Comparison of ENCODE assay signal across 1 cellular context in genomic region chr7:5430612-5430947, GRCh38.
TF ChIP-seq lines count a peak whose summit lies in the region.

No MANE protein-coding gene starts in this region.

TF ChIP-seq in SK-N-SH, 30 proteins besides CTCF, POLR2A, EP300 and RAD21 (continued from another document):
- TF ChIP-seq MXI1 (IDR thresholded peaks at IDR 0.05; ENCODE audit: low read depth, low read length) (no peak), FOSL2 (IDR thresholded peaks at IDR 0.05; ENCODE audit: borderline replicate concordance, low read depth) (no peak), CHD2 (IDR thresholded peaks at IDR 0.05; ENCODE audit: low read length, partially characterized antibody) (no peak), TEAD4 (IDR thresholded peaks at IDR 0.05; ENCODE audit: borderline replicate concordance, insufficient read depth) (no peak), NRF1 (IDR thresholded peaks at IDR 0.05; ENCODE audit: low read depth, low read length) (no peak), POLR2AphosphoS5 (IDR thresholded peaks at IDR 0.05; ENCODE audit: low read depth, low read length) (no peak), SIN3A (IDR thresholded peaks at IDR 0.05; ENCODE audit: borderline replicate concordance, low read depth, low read length) (no peak), FOXM1 (IDR thresholded peaks at IDR 0.05; ENCODE audit: low read depth) (no peak), EZH2phosphoT487 (IDR thresholded peaks at IDR 0.05; ENCODE audit: borderline replicate concordance, low read depth) (no peak)
- TF ChIP-seq, protein P1, sequence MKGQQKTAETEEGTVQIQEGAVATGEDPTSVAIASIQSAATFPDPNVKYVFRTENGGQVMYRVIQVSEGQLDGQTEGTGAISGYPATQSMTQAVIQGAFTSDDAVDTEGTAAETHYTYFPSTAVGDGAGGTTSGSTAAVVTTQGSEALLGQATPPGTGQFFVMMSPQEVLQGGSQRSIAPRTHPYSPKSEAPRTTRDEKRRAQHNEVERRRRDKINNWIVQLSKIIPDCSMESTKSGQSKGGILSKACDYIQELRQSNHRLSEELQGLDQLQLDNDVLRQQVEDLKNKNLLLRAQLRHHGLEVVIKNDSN (IDR thresholded peaks at IDR 0.05; ENCODE audit: borderline replicate concordance, low read depth) = no peak
- TF ChIP-seq, protein P2, sequence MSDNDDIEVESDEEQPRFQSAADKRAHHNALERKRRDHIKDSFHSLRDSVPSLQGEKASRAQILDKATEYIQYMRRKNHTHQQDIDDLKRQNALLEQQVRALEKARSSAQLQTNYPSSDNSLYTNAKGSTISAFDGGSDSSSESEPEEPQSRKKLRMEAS (IDR thresholded peaks at IDR 0.05; ENCODE audit: low read depth) = no peak
- TF ChIP-seq, protein P3, sequence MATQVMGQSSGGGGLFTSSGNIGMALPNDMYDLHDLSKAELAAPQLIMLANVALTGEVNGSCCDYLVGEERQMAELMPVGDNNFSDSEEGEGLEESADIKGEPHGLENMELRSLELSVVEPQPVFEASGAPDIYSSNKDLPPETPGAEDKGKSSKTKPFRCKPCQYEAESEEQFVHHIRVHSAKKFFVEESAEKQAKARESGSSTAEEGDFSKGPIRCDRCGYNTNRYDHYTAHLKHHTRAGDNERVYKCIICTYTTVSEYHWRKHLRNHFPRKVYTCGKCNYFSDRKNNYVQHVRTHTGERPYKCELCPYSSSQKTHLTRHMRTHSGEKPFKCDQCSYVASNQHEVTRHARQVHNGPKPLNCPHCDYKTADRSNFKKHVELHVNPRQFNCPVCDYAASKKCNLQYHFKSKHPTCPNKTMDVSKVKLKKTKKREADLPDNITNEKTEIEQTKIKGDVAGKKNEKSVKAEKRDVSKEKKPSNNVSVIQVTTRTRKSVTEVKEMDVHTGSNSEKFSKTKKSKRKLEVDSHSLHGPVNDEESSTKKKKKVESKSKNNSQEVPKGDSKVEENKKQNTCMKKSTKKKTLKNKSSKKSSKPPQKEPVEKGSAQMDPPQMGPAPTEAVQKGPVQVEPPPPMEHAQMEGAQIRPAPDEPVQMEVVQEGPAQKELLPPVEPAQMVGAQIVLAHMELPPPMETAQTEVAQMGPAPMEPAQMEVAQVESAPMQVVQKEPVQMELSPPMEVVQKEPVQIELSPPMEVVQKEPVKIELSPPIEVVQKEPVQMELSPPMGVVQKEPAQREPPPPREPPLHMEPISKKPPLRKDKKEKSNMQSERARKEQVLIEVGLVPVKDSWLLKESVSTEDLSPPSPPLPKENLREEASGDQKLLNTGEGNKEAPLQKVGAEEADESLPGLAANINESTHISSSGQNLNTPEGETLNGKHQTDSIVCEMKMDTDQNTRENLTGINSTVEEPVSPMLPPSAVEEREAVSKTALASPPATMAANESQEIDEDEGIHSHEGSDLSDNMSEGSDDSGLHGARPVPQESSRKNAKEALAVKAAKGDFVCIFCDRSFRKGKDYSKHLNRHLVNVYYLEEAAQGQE (IDR thresholded peaks at IDR 0.05; ENCODE audit: low read depth, low read length) = no peak
TF ChIP-seq in SK-N-SH: peak in this region for 0.
